In genomic region chr3:48560648-48561018, GRCh38 we compare ENCODE assay signal across 10 cellular contexts. TPM values are rescaled to one million over a fixed set of nuclear protein-coding genes. Genes with fewer than 3 reads are reported as not detected.
DNase-seq lines count a peak whose midpoint lies in the region; ATAC-seq and TF ChIP-seq lines count a peak whose summit lies in the region.
"Had no signal": no experiment of that assay in that cellular context is flagged by ENCODE, and none has a peak within 500 bp of the region (broad histone marks: within the 10 kb centered on the region; RNA-seq: fewer than 3 reads in every experiment).

No MANE protein-coding gene starts in this region.

- in situ Hi-C loops in G401 (cut with HindIII; ENCODE audit: low sequenced_read_pairs), result no loop called here

- POLR2A ChIA-PET in OCI-LY7 (lab: Charles Lee), result no interaction called here

- H3K36me3 ChIP-seq in OCI-LY7 (ENCODE audit: insufficient read depth, low read length), result no peaks in the 10 kb centered on the region
- H3K36me3 ChIP-seq: adrenal gland had no signal

- H3K4me3 ChIP-seq in OCI-LY7 (ENCODE audit: low read depth, low read length, poor library complexity, severe bottlenecking), result no peak overlapping the region
- H3K4me3 ChIP-seq in fibroblast of villous mesenchyme (ENCODE audit: low read depth, low read length), result peak overlapping the region; percentile 30

- H3K4me1 ChIP-seq in OCI-LY7 (ENCODE audit: insufficient read depth, low read length, poor library complexity, severe bottlenecking), result peaks cover 46% of the 10 kb centered on the region

- H3K4me2 ChIP-seq in OCI-LY7 (ENCODE audit: low read length), result peak overlapping the region; percentile 35; the same call in 1 of the 2 replicates

- H3K27ac ChIP-seq in OCI-LY7 (ENCODE audit: low read depth, low read length, poor library complexity, severe bottlenecking), result peak overlapping the region; percentile 0

- peak overlapping the region; percentile 22; the same call in 1 of the 2 replicates for H2AFZ ChIP-seq in OCI-LY7 (ENCODE audit: low read length)

- H3K9me2 ChIP-seq in OCI-LY7 (ENCODE audit: insufficient read depth, low read length), result no peaks in the 10 kb centered on the region

- no peaks in the 10 kb centered on the region for H3K9me3 ChIP-seq in OCI-LY7 (ENCODE audit: low read length)
- H3K9me3 ChIP-seq: adrenal gland had no signal

- H4K20me1 ChIP-seq in OCI-LY7 (ENCODE audit: insufficient read depth, low read length), result no peaks in the 10 kb centered on the region

- CTCF ChIA-PET in OCI-LY7 (lab: Charles Lee; ENCODE audit: unreplicated experiment), result interaction anchor here (0.6 to 0.8 kb wide), 2 partner anchors 29 to 88 kb away, joined by 3 to 4 read pairs; no protein-coding TSS in a partner anchor

- TF ChIP-seq CTCF in OCI-LY7 (conservative IDR thresholded peaks at IDR 0.05; ENCODE audit: low read length) (no peak), fibroblast of villous mesenchyme (IDR thresholded peaks at IDR 0.05; ENCODE audit: insufficient read depth, low read depth, low read length) (no peak)

- DNase-seq in G401 (ENCODE audit: low spot score) (peak; percentile 46), OCI-LY7 (ENCODE audit: low spot score) (no peak), fibroblast of villous mesenchyme (ENCODE audit: low read depth) (no peak), retina (peak; percentile 46), NCI-H2107 (lab: John Stamatoyannopoulos, UW) (no peak), DMS153 treated with DMSO at 0.1 percent for 48 hours (lab: John Stamatoyannopoulos, UW; ENCODE audit: unreplicated experiment) (no peak), NAMALWA (ENCODE audit: low spot score) (no peak)
- DNase-seq: T-helper 9 cell had no signal

- no peaks in the 10 kb centered on the region for H3K79me2 ChIP-seq in OCI-LY7 (ENCODE audit: insufficient read depth, low read depth, low read length)

- intact Hi-C loops in OCI-LY7 (cut with micrococcal nuclease; ENCODE audit: unreplicated experiment), result loop anchor here (5.0 kb wide), 1 partner anchor 102 kb away; the partner anchor contains the start of gene CELSR3

- ATAC-seq in HG03135 (IDR thresholded peaks at IDR 0.05; ENCODE audit: unreplicated experiment), result no peak

- no TSS peak for BruUV-seq in OCI-LY7 (replicated peaks; lab: Mats Ljungman, UMichigan)

RNA-seq across cellular contexts. Expression of gene UCN2, which starts 2.9 kb away (rescaled TPM):
- total RNA-seq in G401 (2014; rRNA removed; shearing (Covaris generic)), result not detected in 2 replicates
- total RNA-seq in OCI-LY7 (2014; rRNA removed; shearing (Covaris generic)), result 0.16 TPM in 1 of 2 replicates, not detected in the other
- total RNA-seq in OCI-LY7 (2022) (not detected in 2 replicates), fibroblast of villous mesenchyme (6.0 and 11.9 TPM in 2 replicates)

RNA-seq across cellular contexts. Expression of gene PFKFB4, which starts 4.0 kb away (rescaled TPM):
- total RNA-seq in G401 (2014; rRNA removed; shearing (Covaris generic)), result 9.7 and 18.8 TPM in 2 replicates
- total RNA-seq in OCI-LY7 (2014; rRNA removed; shearing (Covaris generic)), result 3.8 and 5.0 TPM in 2 replicates
- total RNA-seq in OCI-LY7 (2022) (10.8 and 29.0 TPM in 2 replicates), fibroblast of villous mesenchyme (18.1 and 22.5 TPM in 2 replicates)

RNA-seq across cellular contexts. Expression of gene COL7A1, which starts 34.5 kb away (rescaled TPM):
- 0.12 and 0.34 TPM in 2 replicates for total RNA-seq in G401 (2014; rRNA removed; shearing (Covaris generic))
- 4.1 and 7.9 TPM in 2 replicates for total RNA-seq in OCI-LY7 (2014; rRNA removed; shearing (Covaris generic))
- total RNA-seq in OCI-LY7 (2022) (7.0 and 10.8 TPM in 2 replicates), fibroblast of villous mesenchyme (79.0 and 140 TPM in 2 replicates)

RNA-seq across cellular contexts. Expression of gene UQCRC1, which starts 48.8 kb away (rescaled TPM):
- total RNA-seq in G401 (2014; rRNA removed; shearing (Covaris generic)), result 474 and 540 TPM in 2 replicates
- 125 and 168 TPM in 2 replicates for total RNA-seq in OCI-LY7 (2014; rRNA removed; shearing (Covaris generic))
- 159 and 194 TPM in 2 replicates for total RNA-seq in OCI-LY7 (2022)
- total RNA-seq in fibroblast of villous mesenchyme, result 405 and 418 TPM in 2 replicates

RNA-seq across cellular contexts. Expression of gene SHISA5, which starts 56.7 kb away (rescaled TPM):
- total RNA-seq in G401 (2014; rRNA removed; shearing (Covaris generic)), result 115 and 124 TPM in 2 replicates
- total RNA-seq in OCI-LY7 (2014; rRNA removed; shearing (Covaris generic)), result 80.5 and 102 TPM in 2 replicates
- total RNA-seq in OCI-LY7 (2022) (97.1 and 97.3 TPM in 2 replicates), fibroblast of villous mesenchyme (113 and 121 TPM in 2 replicates)

Comparison
In these comparisons a context has a peak if more than half of its experiments do, and no peak if none do; other contexts are left out.
1. DNase-seq: peak in G401 (single experiment) and retina (single experiment); none in OCI-LY7 (single experiment), fibroblast of villous mesenchyme (single experiment), NCI-H2107 (single experiment), DMS153 treated with DMSO at 0.1 percent for 48 hours (single experiment) and NAMALWA (single experiment).